In genomic region chr2:190486037-190486623, GRCh38 we compare ENCODE assay signal across 14 cellular contexts. TPM values are rescaled to one million over a fixed set of nuclear protein-coding genes. Genes with fewer than 3 reads are reported as not detected.
DNase-seq lines count a peak whose midpoint lies in the region; ATAC-seq, FAIRE-seq and TF ChIP-seq lines count a peak whose summit lies in the region.
"Had no signal": no experiment of that assay in that cellular context is flagged by ENCODE, and none has a peak within 500 bp of the region (broad histone marks: within the 10 kb centered on the region; RNA-seq: fewer than 3 reads in every experiment).

No MANE protein-coding gene starts in this region.

- CTCF ChIA-PET in CD4-positive, alpha-beta T cell (lab: Charles Lee) = no interaction called here

- FAIRE-seq in keratinocyte (lab: Jason Lieb, UNC) (peak; percentile 71), GM12892 (lab: Jason Lieb, UNC) (no peak)
- FAIRE-seq: endothelial cell of umbilical vein, H1 had no signal

- H3K27ac Mint-ChIP-seq in CD4-positive, alpha-beta T cell = peak overlapping the region; percentile 41

- peaks cover 47% of the 10 kb centered on the region for H3K4me1 Mint-ChIP-seq in CD4-positive, alpha-beta T cell (ENCODE audit: low read depth)

- POLR2A ChIA-PET in CD4-positive, alpha-beta T cell (lab: Charles Lee) = no interaction called here

- DNase-seq in CD4-positive, alpha-beta T cell = no peak
- DNase-seq in GM03348 (ENCODE audit: low spot score) (peak; percentile 7), breast epithelium (ENCODE audit: low spot score in 2 of 2) (no peak), keratinocyte (ENCODE audit: low read depth, low spot score) (no peak), NCI-H345 treated with DMSO at 0.1 percent for 48 hours (lab: John Stamatoyannopoulos, UW; ENCODE audit: unreplicated experiment) (no peak), GM12892 (ENCODE audit: insufficient read length) (no peak), GM13976 (ENCODE audit: low spot score) (no peak)
- DNase-seq: amniotic stem cell; colonic mucosa; IMR-90; stimulated activated CD4-positive, alpha-beta T cell treated with anti-CD3 and anti-CD28 coated beads, Interleukin-4, amount 100 ng/mL, for 1 hour had no signal

- no peaks in the 10 kb centered on the region for H3K79me2 ChIP-seq in keratinocyte (ENCODE audit: control insufficient read depth, insufficient read depth, low read length)

- no peak overlapping the region for H3K4me2 ChIP-seq in keratinocyte (ENCODE audit: control insufficient read depth, extremely low read depth, insufficient read depth, low read depth, low read length)

- H3K9me3 ChIP-seq in CD4-positive, alpha-beta T cell (ENCODE audit: control insufficient read depth, low read length) = no peaks in the 10 kb centered on the region
- H3K9me3 ChIP-seq in breast epithelium = no peaks in the 10 kb centered on the region
- no peaks in the 10 kb centered on the region for H3K9me3 ChIP-seq in keratinocyte (ENCODE audit: control insufficient read depth, low read depth, low read length)
- H3K9me3 ChIP-seq: colonic mucosa had no signal

- ATAC-seq in CD4-positive, alpha-beta T cell (ENCODE audit: poor library complexity) = no peak

- TF ChIP-seq CTCF in CD4-positive, alpha-beta T cell (IDR thresholded peaks at IDR 0.05) = no peak
- TF ChIP-seq CTCF in breast epithelium (IDR thresholded peaks at IDR 0.05) (peak in 2 of 3 donors; percentile 25 to 38), keratinocyte (optimal IDR thresholded peaks at IDR 0.05 in 1 of 3, IDR thresholded peaks at IDR 0.05 in 1 of 3, conservative IDR thresholded peaks at IDR 0.05 in 1 of 3; ENCODE audit: extremely low read depth in 1 of 3, insufficient read depth in 2 of 3, low read length in 3 of 3) (peak in 1 of 3 experiments; percentile 7), GM13976 (IDR thresholded peaks at IDR 0.05; ENCODE audit: borderline replicate concordance, control extremely low read depth, extremely low read depth, insufficient read depth, missing control alignments) (no peak)

- no peaks in the 10 kb centered on the region for H3K9me1 ChIP-seq in keratinocyte (ENCODE audit: control insufficient read depth, extremely low read depth, insufficient read depth, low read length)

- no peak overlapping the region for H3K27ac ChIP-seq in CD4-positive, alpha-beta T cell (ENCODE audit: low read depth, low read length)
- peak overlapping the region; percentile 40 to 80 for H3K27ac ChIP-seq in breast epithelium
- no peak overlapping the region for H3K27ac ChIP-seq in keratinocyte (ENCODE audit: control insufficient read depth, insufficient read depth, low read length)
- H3K27ac ChIP-seq: colonic mucosa, parathyroid adenoma had no signal

- intact Hi-C loops in CD4-positive, alpha-beta T cell (cut with DNase I, micrococcal nuclease) = loop anchor here in 1 of 2 experiments (10.0 kb wide), 1 partner anchor 101 kb away; no protein-coding TSS in a partner anchor
- intact Hi-C loops in breast epithelium (cut with DNase I; ENCODE audit: low total_unique reads) = loop anchor here (10.0 kb wide), 1 partner anchor 81 kb away; the partner anchor contains the start of gene MFSD6

- TF ChIP-seq POLR2A in breast epithelium (IDR thresholded peaks at IDR 0.05) (no peak), GM12892 (IDR thresholded peaks at IDR 0.05; ENCODE audit: low read depth, low read length) (no peak)

- no peaks in the 10 kb centered on the region for H3K27me3 Mint-ChIP-seq in CD4-positive, alpha-beta T cell

- H3K9ac ChIP-seq in keratinocyte (ENCODE audit: control insufficient read depth, extremely low read depth, insufficient read depth, low read length) = no peak overlapping the region
- H3K9ac ChIP-seq: parathyroid adenoma had no signal

- H3K36me3 Mint-ChIP-seq in CD4-positive, alpha-beta T cell (ENCODE audit: low read depth) = peaks cover 82% of the 10 kb centered on the region

- H4K20me1 ChIP-seq in keratinocyte (ENCODE audit: control insufficient read depth, extremely low read depth, insufficient read depth, low read length) = no peaks in the 10 kb centered on the region

- H3K27me3 ChIP-seq in CD4-positive, alpha-beta T cell (ENCODE audit: control insufficient read depth, insufficient read depth, low read length) = no peaks in the 10 kb centered on the region
- no peaks in the 10 kb centered on the region for H3K27me3 ChIP-seq in breast epithelium
- H3K27me3 ChIP-seq in keratinocyte (ENCODE audit: control insufficient read depth, extremely low read depth, insufficient read depth, low read length) = no peaks in the 10 kb centered on the region
- H3K27me3 ChIP-seq: colonic mucosa had no signal

- dilution Hi-C loops in keratinocyte (cut with MboI; ENCODE audit: extremely low pct_ligation_motif_present, low sequenced_read_pairs) = no loop called here

- H3K9me3 Mint-ChIP-seq in CD4-positive, alpha-beta T cell = no peaks in the 10 kb centered on the region

- in situ Hi-C loops in GM13976 (cut with MboI; ENCODE audit: low sequenced_read_pairs, unreplicated experiment) = no loop called here

- H3K4me3 ChIP-seq in breast epithelium (no peak overlapping the region), keratinocyte (ENCODE audit: control insufficient read depth in 2 of 3, extremely low read depth in 1 of 3, insufficient read depth in 2 of 3, low read depth in 1 of 3, low read length in 3 of 3) (no peak overlapping the region)
- H3K4me3 ChIP-seq: colonic mucosa had no signal

- H3K36me3 ChIP-seq in breast epithelium = no peaks in the 10 kb centered on the region
- H3K36me3 ChIP-seq in keratinocyte (ENCODE audit: control insufficient read depth in 2 of 2, extremely low read depth in 1 of 2, insufficient read depth in 2 of 2, low read length in 2 of 2) = peaks cover 0 to 2% of the 10 kb centered on the region in 2 experiments
- H3K36me3 ChIP-seq: colonic mucosa had no signal

- H3K4me3 Mint-ChIP-seq in CD4-positive, alpha-beta T cell = no peak overlapping the region

- H3K4me1 ChIP-seq in breast epithelium (no peaks in the 10 kb centered on the region), keratinocyte (ENCODE audit: control insufficient read depth, extremely low read depth, insufficient read depth, low read length) (no peaks in the 10 kb centered on the region)
- H3K4me1 ChIP-seq: colonic mucosa had no signal

- H2AFZ ChIP-seq in keratinocyte (ENCODE audit: control insufficient read depth, low read length) = no peak overlapping the region
- H2AFZ ChIP-seq: parathyroid adenoma had no signal

RNA-seq across cellular contexts. Expression of gene NEMP2, which starts 48.4 kb away (rescaled TPM):
- 10 to 100 TPM; 11.6 to 12.2 TPM for total RNA-seq in CD4-positive, alpha-beta T cell
- 1 to 10 TPM; 4.5 to 6.6 (median 5.2) TPM for total RNA-seq in breast epithelium
- polyA plus RNA-seq in keratinocyte = 1.1 to 2.1 TPM (median 1.9 TPM) in 3 replicates
- 1.2 TPM for polyA plus RNA-seq in keratinocyte (2011; ENCODE audit: low read depth)
- 0.62 and 0.91 TPM in 2 replicates for polyA plus RNA-seq in keratinocyte (2011; cell fraction: cytosol; rRNA removed)
- 1.3 and 1.7 TPM in 2 replicates for polyA plus RNA-seq in keratinocyte (2011; cell fraction: nucleus; rRNA removed)
- polyA plus RNA-seq in keratinocyte (2012; ENCODE audit: low replicate concordance) = 0.61 and 1.7 TPM in 2 replicates
- polyA minus RNA-seq in keratinocyte = 0.49 to 5.1 TPM (median 1.8 TPM) in 3 replicates
- polyA minus RNA-seq in keratinocyte (2011; cell fraction: cytosol; rRNA and poly(A)+ RNA removed) = 1.3 TPM
- polyA minus RNA-seq in keratinocyte (2011; cell fraction: nucleus; rRNA and poly(A)+ RNA removed) = 1.1 and 2.9 TPM in 2 replicates
- 8.1 TPM for polyA plus RNA-seq in GM12892 (2012; ENCODE audit: missing spikeins)

Comparison
In these comparisons a context has a peak if more than half of its experiments do, and no peak if none do; other contexts are left out.
1. H3K27ac ChIP-seq: peak in breast epithelium (2 of 2); none in CD4-positive, alpha-beta T cell (single experiment) and keratinocyte (single experiment).
2. CTCF ChIP-seq: peak in breast epithelium (2 of 3); none in CD4-positive, alpha-beta T cell (single experiment) and GM13976 (single experiment).